In the genomic region with DNA sequence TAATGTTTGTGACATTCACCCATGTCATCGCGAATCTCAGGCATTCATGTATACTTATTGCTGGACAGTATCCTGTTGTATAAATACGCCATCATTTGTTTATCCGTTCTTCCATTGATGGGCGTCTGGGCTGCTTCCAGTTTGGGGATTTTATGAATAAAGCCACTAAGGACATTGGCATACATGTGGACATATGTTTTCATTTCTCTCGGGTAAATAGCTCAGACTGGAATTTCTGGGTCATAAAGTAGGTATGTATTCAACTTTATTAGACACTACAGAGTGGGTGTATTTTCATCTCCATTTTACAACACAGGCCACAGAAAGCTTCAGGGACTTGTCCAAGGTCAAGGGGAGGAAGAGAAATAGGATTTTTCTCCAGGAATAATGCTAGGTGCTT, we compare ENCODE assay signal across 24 cellular contexts. TPM values are rescaled to one million over a fixed set of nuclear protein-coding genes. Genes with fewer than 3 reads are reported as not detected.
"Had no signal": no experiment of that assay in that cellular context is flagged by ENCODE, and none has a peak within 500 bp of the region (broad histone marks: within the 10 kb centered on the region; RNA-seq: fewer than 3 reads in every experiment).

No MANE protein-coding gene starts in this region.

- H3K9me3 Mint-ChIP-seq: dendritic cell treated with granulocyte-macrophage colony-stimulating factor and Interleukin-4, amounts not matched to agents 40 ng/mL and 50 ng/mL, for 4 days; immature natural killer cell; natural killer cell treated with Interleukin-12 subunit alpha and Interleukin-12 subunit beta and Interleukin-15 and Interleukin-18, amount 100 ng/mL, for 72 hours; neural progenitor cell had no signal

- H3K4me3 Mint-ChIP-seq: dendritic cell treated with granulocyte-macrophage colony-stimulating factor and Interleukin-4, amounts not matched to agents 40 ng/mL and 50 ng/mL, for 4 days; immature natural killer cell; memory B cell; natural killer cell treated with Interleukin-12 subunit alpha and Interleukin-12 subunit beta and Interleukin-15 and Interleukin-18, amount 100 ng/mL, for 72 hours; neural progenitor cell; stimulated activated naive B cell treated with anti-CD40 and anti-IgM and Interleukin-4, amounts not matched to agents 10 μg/mL and 1 μg/mL and 100 μg/mL, for 72 hours; stimulated activated naive CD8-positive, alpha-beta T cell treated with anti-CD3 and anti-CD28 coated beads, Interleukin-15, amount 100 ng/mL, for 72 hours had no signal

- H3K27me3 Mint-ChIP-seq: memory B cell; stimulated activated naive B cell treated with anti-CD40 and anti-IgM and Interleukin-4, amounts not matched to agents 10 μg/mL and 1 μg/mL and 100 μg/mL, for 72 hours; stimulated activated naive CD8-positive, alpha-beta T cell treated with anti-CD3 and anti-CD28 coated beads, Interleukin-15, amount 100 ng/mL, for 72 hours had no signal

- H3K4me1 Mint-ChIP-seq: immature natural killer cell; neural progenitor cell; stimulated activated naive CD8-positive, alpha-beta T cell treated with anti-CD3 and anti-CD28 coated beads, Interleukin-15, amount 100 ng/mL, for 72 hours had no signal

- H3K4me3 ChIP-seq: gastroesophageal sphincter, left ventricle myocardium inferior, lower lobe of right lung, neural progenitor cell, ovary, skin epidermis, testis, tibial nerve, upper lobe of right lung, vagina had no signal

- H3K27ac Mint-ChIP-seq: dendritic cell treated with granulocyte-macrophage colony-stimulating factor and Interleukin-4, amounts not matched to agents 40 ng/mL and 50 ng/mL, for 4 days; immature natural killer cell; memory B cell; natural killer cell treated with Interleukin-12 subunit alpha and Interleukin-12 subunit beta and Interleukin-15 and Interleukin-18, amount 100 ng/mL, for 72 hours; neural progenitor cell; stimulated activated naive B cell treated with anti-CD40 and anti-IgM and Interleukin-4, amounts not matched to agents 10 μg/mL and 1 μg/mL and 100 μg/mL, for 72 hours; stimulated activated naive CD8-positive, alpha-beta T cell treated with anti-CD3 and anti-CD28 coated beads, Interleukin-15, amount 100 ng/mL, for 72 hours had no signal

- DNase-seq: erythroblast; glutamatergic neuron; immature natural killer cell; left ventricle myocardium inferior; lower lobe of right lung; midbrain; nucleus accumbens; ovary; stimulated activated CD4-positive, alpha-beta T cell treated with anti-CD3 and anti-CD28 coated beads, Interleukin-2, amount 100 ng/mL, for 24 hours; stimulated activated CD4-positive, alpha-beta T cell treated with anti-CD3 and anti-CD28 coated beads, Interleukin-4, amount 100 ng/mL, for 4 hours; stimulated activated naive B cell treated with anti-CD40 and anti-IgM and Interleukin-4, amounts not matched to agents 10 μg/mL and 1 μg/mL and 100 μg/mL, for 72 hours; stimulated activated naive CD8-positive, alpha-beta T cell treated with anti-CD3 and anti-CD28 coated beads, Interleukin-15, amount 100 ng/mL, for 72 hours; testis; upper lobe of right lung had no signal

- H3K27ac ChIP-seq: gastroesophageal sphincter, left ventricle myocardium inferior, lower lobe of right lung, neural progenitor cell, ovary, skin epidermis, testis, tibial nerve, upper lobe of right lung, vagina had no signal

- H3K36me3 Mint-ChIP-seq: natural killer cell treated with Interleukin-12 subunit alpha and Interleukin-12 subunit beta and Interleukin-15 and Interleukin-18, amount 100 ng/mL, for 72 hours had no signal

RNA-seq across cellular contexts. Expression of a gene that starts 48.9 kb away (rescaled TPM):
- total RNA-seq: endothelial cell of umbilical vein; natural killer cell treated with Interleukin-12 subunit alpha and Interleukin-12 subunit beta and Interleukin-15 and Interleukin-18, amount 100 ng/mL, for 72 hours; pulmonary artery endothelial cell; upper lobe of right lung; vagina had no signal
